In genomic region chr19:14147797-14148605, GRCh38 we compare ENCODE assay signal across 8 cellular contexts. TPM values are rescaled to one million over a fixed set of nuclear protein-coding genes. Genes with fewer than 3 reads are reported as not detected.
DNase-seq lines count a peak whose midpoint lies in the region; ATAC-seq, FAIRE-seq and TF ChIP-seq lines count a peak whose summit lies in the region.

No MANE protein-coding gene starts in this region.

- H2BK15ac ChIP-seq in H1 (ENCODE audit: low read length): no peak overlapping the region

- no peaks in the 10 kb centered on the region for H3K23me2 ChIP-seq in H1 (ENCODE audit: low read depth, low read length)

- intact Hi-C loops in activated CD8-positive, alpha-beta T cell treated with anti-CD3 and anti-CD28 coated beads for 36 hours (cut with micrococcal nuclease): no loop called here
- intact Hi-C loops in lower lobe of right lung (cut with DNase I): no loop called here

- H2AFZ ChIP-seq in MM.1S (ENCODE audit: low read length): no peak overlapping the region
- no peak overlapping the region for H2AFZ ChIP-seq in H1 (ENCODE audit: low read length)

- TF ChIP-seq RAD21 in H1 (IDR thresholded peaks at IDR 0.05 in 1 of 2, conservative IDR thresholded peaks at IDR 0.05 in 1 of 2; ENCODE audit: low read depth in 2 of 2, low read length in 2 of 2): peak; percentile 44 to 56

- H4K8ac ChIP-seq in H1 (ENCODE audit: extremely low read depth, insufficient read depth, low read length): no peak overlapping the region

- peaks cover 12% of the 10 kb centered on the region for H3K4me1 ChIP-seq in MM.1S (ENCODE audit: low read length)
- H3K4me1 ChIP-seq in H1 (replicated peaks in 1 of 4; ENCODE audit: control insufficient read depth in 3 of 4, insufficient read depth in 4 of 4, low read length in 3 of 4): peaks cover 0 to 21% (median 15%) of the 10 kb centered on the region in 4 experiments; a peak in 6 of 7 replicates
- H3K4me1 ChIP-seq in lower lobe of right lung: peaks cover 39% of the 10 kb centered on the region

- DNase-seq in EL (peak; percentile 64), MM.1S (no peak), H1 (ENCODE audit: low read depth in 1 of 2, low spot score in 2 of 2) (peak in 1 of 2 experiments; percentile 73), lower lobe of right lung (peak; percentile 75)
- peak; percentile 73 for DNase-seq in activated CD8-positive, alpha-beta T cell treated with anti-CD3 and anti-CD28 coated beads for 36 hours
- DNase-seq in stimulated activated CD8-positive, alpha-beta memory T cell treated with anti-CD3 and anti-CD28 coated beads, Interleukin-15, amount 100 ng/mL, for 48 hours (ENCODE audit: low read depth in 2 of 2): peak; percentile 32 to 33

- peak overlapping the region; percentile 60 for H3K4me3 Mint-ChIP-seq in activated CD8-positive, alpha-beta T cell treated with anti-CD3 and anti-CD28 coated beads for 36 hours

- peak overlapping the region; percentile 88 for H3K27ac Mint-ChIP-seq in activated CD8-positive, alpha-beta T cell treated with anti-CD3 and anti-CD28 coated beads for 36 hours

- no peaks in the 10 kb centered on the region; the same call in 1 of the 2 replicates for H3K79me1 ChIP-seq in H1 (ENCODE audit: low read depth, low read length)

- TF ChIP-seq POLR2A in H1 (IDR thresholded peaks at IDR 0.05; ENCODE audit: control extremely low read depth in 1 of 2, low read depth in 2 of 2, low read length in 2 of 2): peak in 1 of 2 experiments; percentile 68; a peak in 1 of 3 replicates

- peak overlapping the region; percentile 8; the same call in 1 of the 2 replicates for H2BK5ac ChIP-seq in H1 (ENCODE audit: low read depth, low read length)

- no peaks in the 10 kb centered on the region for H3K79me2 ChIP-seq in MM.1S (ENCODE audit: low read length)
- no peaks in the 10 kb centered on the region for H3K79me2 ChIP-seq in H1 (ENCODE audit: control insufficient read depth in 1 of 2, insufficient read depth in 2 of 2, low read length in 2 of 2)

- POLR2A ChIA-PET in activated CD8-positive, alpha-beta T cell treated with anti-CD3 and anti-CD28 coated beads for 36 hours (lab: Charles Lee): interaction anchor here (1.0 to 1.3 kb wide), 3 partner anchors 10 to 262 kb away, joined by 3 to 5 read pairs (median 4); no protein-coding TSS in a partner anchor
- POLR2A ChIA-PET in H1 (lab: Charles Lee; ENCODE audit: partially characterized antibody): interaction anchor here (0.6 to 3.2 kb wide), 6 partner anchors 12 to 201 kb away, joined by 3 to 25 read pairs (median 4); partner anchors contain the start of gene ASF1B

- peaks cover 38% of the 10 kb centered on the region for H3K4me1 Mint-ChIP-seq in activated CD8-positive, alpha-beta T cell treated with anti-CD3 and anti-CD28 coated beads for 36 hours (ENCODE audit: low read depth)

- no peak overlapping the region for H3K4ac ChIP-seq in H1 (replicated peaks; ENCODE audit: insufficient read length, low read depth, low read length)

- H3K27me3 ChIP-seq in MM.1S (replicated peaks; ENCODE audit: insufficient read depth, low read length): no peaks in the 10 kb centered on the region
- H3K27me3 ChIP-seq in H1 (replicated peaks in 1 of 4; ENCODE audit: control insufficient read depth in 3 of 4, extremely low read depth in 1 of 4, insufficient read depth in 3 of 4, low read length in 3 of 4): no peaks in the 10 kb centered on the region; a peak in 1 of 7 replicates
- no peaks in the 10 kb centered on the region for H3K27me3 ChIP-seq in lower lobe of right lung (ENCODE audit: low read depth)

- 0 out of 2 replicates have a peak, but pooled peaks cover 3% of the 10 kb centered on the region for H3F3A ChIP-seq in MM.1S (ENCODE audit: insufficient read depth, low read length)

- H3K4me3 ChIP-seq in MM.1S (ENCODE audit: low read length) (no peak overlapping the region), H1 (ENCODE audit: extremely low read depth in 1 of 4, insufficient read depth in 2 of 4, low read depth in 3 of 4, low read length in 4 of 4) (no peak overlapping the region), lower lobe of right lung (no peak overlapping the region)

- H4K5ac ChIP-seq in H1 (ENCODE audit: insufficient read length, low read depth, low read length): no peak overlapping the region

- H4K91ac ChIP-seq in H1 (replicated peaks; ENCODE audit: insufficient read length, low read length): no peak overlapping the region

- no peak overlapping the region for H2BK20ac ChIP-seq in H1 (ENCODE audit: low read length)

- no peaks in the 10 kb centered on the region for H3K27me3 Mint-ChIP-seq in activated CD8-positive, alpha-beta T cell treated with anti-CD3 and anti-CD28 coated beads for 36 hours

- H3K9me3 Mint-ChIP-seq in activated CD8-positive, alpha-beta T cell treated with anti-CD3 and anti-CD28 coated beads for 36 hours: no peaks in the 10 kb centered on the region

- H3K9me3 ChIP-seq in MM.1S (replicated peaks; ENCODE audit: insufficient read depth, low read length): no peaks in the 10 kb centered on the region
- H3K9me3 ChIP-seq in H1 (ENCODE audit: insufficient read depth in 2 of 2, low read depth in 1 of 2, low read length in 1 of 2): no peaks in the 10 kb centered on the region
- no peaks in the 10 kb centered on the region for H3K9me3 ChIP-seq in lower lobe of right lung

- no peaks in the 10 kb centered on the region for H3K9me2 ChIP-seq in MM.1S (replicated peaks; ENCODE audit: insufficient read depth, low read length)

- H3K14ac ChIP-seq in H1 (ENCODE audit: insufficient read length): no peak overlapping the region

- no peak overlapping the region for H3K18ac ChIP-seq in H1 (ENCODE audit: extremely low read depth, low read length)

- peak; percentile 78 for ATAC-seq in activated CD8-positive, alpha-beta T cell treated with anti-CD3 and anti-CD28 coated beads for 36 hours
- ATAC-seq in lower lobe of right lung (peak; percentile 85 to 87), GM19467 (IDR thresholded peaks at IDR 0.05; ENCODE audit: unreplicated experiment) (no peak), HG02623 (IDR thresholded peaks at IDR 0.05; ENCODE audit: unreplicated experiment) (no peak)

- TF ChIP-seq EP300 in H1 (IDR thresholded peaks at IDR 0.05; ENCODE audit: borderline replicate concordance in 1 of 2, low read depth in 2 of 2, low read length in 2 of 2): no peak

- no peaks in the 10 kb centered on the region for H4K20me1 ChIP-seq in MM.1S (ENCODE audit: insufficient read depth, low read length)
- peaks cover 5 to 11% of the 10 kb centered on the region in 2 experiments for H4K20me1 ChIP-seq in H1 (replicated peaks in 1 of 2; ENCODE audit: control insufficient read depth in 1 of 2, insufficient read depth in 2 of 2, low read length in 2 of 2)

- CTCF ChIA-PET in activated CD8-positive, alpha-beta T cell treated with anti-CD3 and anti-CD28 coated beads for 36 hours (lab: Charles Lee): interaction anchor here (0.6 to 4.2 kb wide), 4 partner anchors 10 to 208 kb away, joined by 3 to 39 read pairs (median 10); partner anchors contain the start of gene ASF1B
- CTCF ChIA-PET in H1 (lab: Charles Lee; ENCODE audit: partially characterized antibody): interaction anchor here (0.7 to 4.9 kb wide), 18 partner anchors 8 to 320 kb away, joined by 3 to 24 read pairs (median 4); partner anchors contain the start of gene ASF1B

- H2BK120ac ChIP-seq in H1 (replicated peaks; ENCODE audit: low read depth, low read length): no peak overlapping the region

- no peaks in the 10 kb centered on the region for H3K36me3 Mint-ChIP-seq in activated CD8-positive, alpha-beta T cell treated with anti-CD3 and anti-CD28 coated beads for 36 hours (ENCODE audit: low read depth)

- H3K36me3 ChIP-seq in MM.1S (replicated peaks; ENCODE audit: insufficient read depth, low read length) (no peaks in the 10 kb centered on the region), H1 (ENCODE audit: control insufficient read depth in 2 of 4, insufficient read depth in 4 of 4, low read length in 3 of 4) (peaks cover 5 to 16% (median 14%) of the 10 kb centered on the region in 4 experiments; a peak in 6 of 8 replicates), lower lobe of right lung (peaks cover 11% of the 10 kb centered on the region)

- WGBS in H1 (ENCODE audit: extremely low coverage in 1 of 2, insufficient coverage in 1 of 2, insufficient read length in 1 of 2, insufficient replicate concordance in 2 of 2, low coverage in 1 of 2, low lambda C conversion rate in 2 of 2, missing lambda C conversion rate in 1 of 2), 2 experiments: 81% methylated on average over 14 of the region's 20 CpGs; no CpG with 5 or more reads in 1 of the 2 experiments

- H3K56ac ChIP-seq in H1 (replicated peaks; ENCODE audit: insufficient read length, low read depth, low read length): no peak overlapping the region

- H2AK5ac ChIP-seq in H1 (ENCODE audit: low read depth, low read length): no peak overlapping the region

- H3K23ac ChIP-seq in H1 (ENCODE audit: insufficient read length): no peak overlapping the region

- H3K27ac ChIP-seq in MM.1S (ENCODE audit: low read length) (no peak overlapping the region), H1 (ENCODE audit: low read depth, low read length) (0 out of 2 replicates have a peak overlapping the region, but pooled peaks have one; percentile 1), lower lobe of right lung (peak overlapping the region; percentile 79)

- H3K4me2 ChIP-seq in MM.1S (ENCODE audit: low read depth, low read length): no peak overlapping the region
- no peak overlapping the region for H3K4me2 ChIP-seq in H1 (ENCODE audit: insufficient read depth in 1 of 2, low read depth in 2 of 2, low read length in 2 of 2)

- no peak overlapping the region for H3K9ac ChIP-seq in MM.1S (ENCODE audit: low read length)
- no peak overlapping the region for H3K9ac ChIP-seq in H1 (replicated peaks in 1 of 4; ENCODE audit: extremely low read depth in 1 of 4, low read depth in 3 of 4, low read length in 3 of 4)

- TF ChIP-seq CTCF in MM.1S (IDR thresholded peaks at IDR 0.05; ENCODE audit: low read length) (peak; percentile 49), H1 (IDR thresholded peaks at IDR 0.05; ENCODE audit: control extremely low read depth in 1 of 3, insufficient read depth in 1 of 3, low read depth in 1 of 3, low read length in 3 of 3) (peak; percentile 43 to 52 (median 47); a peak in 3 of 4 replicates), lower lobe of right lung (IDR thresholded peaks at IDR 0.05) (peak; percentile 82)
- TF ChIP-seq CTCF in activated CD8-positive, alpha-beta T cell treated with anti-CD3 and anti-CD28 coated beads for 36 hours (IDR thresholded peaks at IDR 0.05): peak; percentile 68

- H2BK12ac ChIP-seq in H1 (ENCODE audit: low read depth, low read length): 0 out of 2 replicates have a peak overlapping the region, but pooled peaks have one; percentile 1

- FAIRE-seq in H1 (lab: Jason Lieb, UNC): no peak

RNA-seq across cellular contexts. Expression of gene ASF1B, which starts 11.6 kb away (rescaled TPM):
- total RNA-seq in activated CD8-positive, alpha-beta T cell treated with anti-CD3 and anti-CD28 coated beads for 36 hours: 10 to 100 TPM; 53.5 to 55.3 TPM
- total RNA-seq in H1 (2021; fragmentation: NEBNext Ultra II Directional; extraction: Animal tissue kit (Norgen Biotek cat#: 25700)): 32.1 and 32.6 TPM in 2 replicates
- 59.2 and 65.6 TPM in 2 replicates for polyA plus RNA-seq in H1 (2011; rRNA removed)
- polyA plus RNA-seq in H1 (2011; cell fraction: cytosol; rRNA removed): 45.0 TPM
- polyA plus RNA-seq in H1 (2011; cell fraction: nucleus; rRNA removed): 33.6 TPM
- 33.3 to 48.9 TPM (median 45.3 TPM) in 4 replicates for polyA plus RNA-seq in H1 (2012, experiment 1 of 2)
- polyA plus RNA-seq in H1 (2012, experiment 2 of 2): 45.9 TPM
- polyA plus RNA-seq in H1 (2013, experiment 1 of 2): 29.3 TPM
- polyA plus RNA-seq in H1 (2013, experiment 2 of 2): 29.3 TPM
- 23.3 and 32.6 TPM in 2 replicates for polyA minus RNA-seq in H1 (2011; rRNA and poly(A)+ RNA removed)
- polyA minus RNA-seq in H1 (2011; cell fraction: cytosol; rRNA and poly(A)+ RNA removed): 35.4 TPM
- polyA minus RNA-seq in H1 (2011; cell fraction: nucleus; rRNA and poly(A)+ RNA removed): 25.0 TPM
- total RNA-seq in lower lobe of right lung: 2.6 TPM

RNA-seq across cellular contexts. Expression of gene PRKACA, which starts 30.4 kb away (rescaled TPM):
- 10 to 100 TPM; 61.0 to 61.5 TPM for total RNA-seq in activated CD8-positive, alpha-beta T cell treated with anti-CD3 and anti-CD28 coated beads for 36 hours
- total RNA-seq in H1 (2021; fragmentation: NEBNext Ultra II Directional; extraction: Animal tissue kit (Norgen Biotek cat#: 25700)): 48.2 and 52.8 TPM in 2 replicates
- 14.2 and 22.4 TPM in 2 replicates for polyA plus RNA-seq in H1 (2011; rRNA removed)
- 17.2 TPM for polyA plus RNA-seq in H1 (2011; cell fraction: cytosol; rRNA removed)
- 22.5 TPM for polyA plus RNA-seq in H1 (2011; cell fraction: nucleus; rRNA removed)
- polyA plus RNA-seq in H1 (2012, experiment 1 of 2): 39.6 to 48.7 TPM (median 46.6 TPM) in 4 replicates
- 44.8 TPM for polyA plus RNA-seq in H1 (2012, experiment 2 of 2)
- 37.2 TPM for polyA plus RNA-seq in H1 (2013, experiment 1 of 2)
- 37.9 TPM for polyA plus RNA-seq in H1 (2013, experiment 2 of 2)
- polyA minus RNA-seq in H1 (2011; rRNA and poly(A)+ RNA removed): 15.4 and 30.5 TPM in 2 replicates
- polyA minus RNA-seq in H1 (2011; cell fraction: cytosol; rRNA and poly(A)+ RNA removed): 10.6 TPM
- 12.3 TPM for polyA minus RNA-seq in H1 (2011; cell fraction: nucleus; rRNA and poly(A)+ RNA removed)
- 87.1 TPM for total RNA-seq in lower lobe of right lung

RNA-seq across cellular contexts. Expression of gene SAMD1, which starts 57.5 kb away (rescaled TPM):
- 10 to 100 TPM; 62.1 to 66.9 TPM for total RNA-seq in activated CD8-positive, alpha-beta T cell treated with anti-CD3 and anti-CD28 coated beads for 36 hours
- total RNA-seq in H1 (2021; fragmentation: NEBNext Ultra II Directional; extraction: Animal tissue kit (Norgen Biotek cat#: 25700)): 95.7 and 100 TPM in 2 replicates
- 40.0 and 52.4 TPM in 2 replicates for polyA plus RNA-seq in H1 (2011; rRNA removed)
- 48.4 TPM for polyA plus RNA-seq in H1 (2011; cell fraction: cytosol; rRNA removed)
- polyA plus RNA-seq in H1 (2011; cell fraction: nucleus; rRNA removed): 118 TPM
- 53.3 to 76.4 TPM (median 71.1 TPM) in 4 replicates for polyA plus RNA-seq in H1 (2012, experiment 1 of 2)
- polyA plus RNA-seq in H1 (2012, experiment 2 of 2): 74.0 TPM
- polyA plus RNA-seq in H1 (2013, experiment 1 of 2): 83.6 TPM
- polyA plus RNA-seq in H1 (2013, experiment 2 of 2): 81.7 TPM
- polyA minus RNA-seq in H1 (2011; rRNA and poly(A)+ RNA removed): 7.6 and 10.5 TPM in 2 replicates
- 26.8 TPM for polyA minus RNA-seq in H1 (2011; cell fraction: cytosol; rRNA and poly(A)+ RNA removed)
- 18.2 TPM for polyA minus RNA-seq in H1 (2011; cell fraction: nucleus; rRNA and poly(A)+ RNA removed)
- 51.4 TPM for total RNA-seq in lower lobe of right lung

RNA-seq across cellular contexts. Expression of gene ADGRL1, which starts 58.0 kb away (rescaled TPM):
- 10 to 100 TPM; 11.8 to 14.5 TPM for total RNA-seq in activated CD8-positive, alpha-beta T cell treated with anti-CD3 and anti-CD28 coated beads for 36 hours
- total RNA-seq in H1 (2021; fragmentation: NEBNext Ultra II Directional; extraction: Animal tissue kit (Norgen Biotek cat#: 25700)): 112 and 119 TPM in 2 replicates
- polyA plus RNA-seq in H1 (2011; rRNA removed): 95.6 and 158 TPM in 2 replicates
- polyA plus RNA-seq in H1 (2011; cell fraction: cytosol; rRNA removed): 70.7 TPM
- 342 TPM for polyA plus RNA-seq in H1 (2011; cell fraction: nucleus; rRNA removed)
- 42.7 to 97.4 TPM (median 91.9 TPM) in 4 replicates for polyA plus RNA-seq in H1 (2012, experiment 1 of 2)
- 55.8 TPM for polyA plus RNA-seq in H1 (2012, experiment 2 of 2)
- polyA plus RNA-seq in H1 (2013, experiment 1 of 2): 81.7 TPM
- polyA plus RNA-seq in H1 (2013, experiment 2 of 2): 76.2 TPM
- polyA minus RNA-seq in H1 (2011; rRNA and poly(A)+ RNA removed): 102 and 137 TPM in 2 replicates
- 97.0 TPM for polyA minus RNA-seq in H1 (2011; cell fraction: cytosol; rRNA and poly(A)+ RNA removed)
- polyA minus RNA-seq in H1 (2011; cell fraction: nucleus; rRNA and poly(A)+ RNA removed): 130 TPM
- 28.7 TPM for total RNA-seq in lower lobe of right lung

Comparison
In these comparisons a context has a peak if more than half of its experiments do, and no peak if none do; other contexts are left out.
1. ATAC-seq: peak in activated CD8-positive, alpha-beta T cell treated with anti-CD3 and anti-CD28 coated beads for 36 hours (single experiment) and lower lobe of right lung (2 of 2); none in GM19467 (single experiment) and HG02623 (single experiment).
2. Peak in every context shown above with its lines, with median percentiles within 50 percentile points of each other: CTCF ChIP-seq.